Comparison of ENCODE assay signal across 13 cellular contexts in genomic region chr1:40742363-40743061, GRCh38. TPM values are rescaled to one million over a fixed set of nuclear protein-coding genes. Genes with fewer than 3 reads are reported as not detected.
DNase-seq lines count a peak whose midpoint lies in the region; ATAC-seq and TF ChIP-seq lines count a peak whose summit lies in the region.
"Had no signal": no experiment of that assay in that cellular context is flagged by ENCODE, and none has a peak within 500 bp of the region (broad histone marks: within the 10 kb centered on the region; RNA-seq: fewer than 3 reads in every experiment).

No MANE protein-coding gene starts in this region.

- H3K9me3 Mint-ChIP-seq in activated T-cell treated with anti-CD3 and anti-CD28 coated beads, Interleukin-2, amount 50 U/mL, for 4 hours, result no peaks in the 10 kb centered on the region
- H3K9me3 Mint-ChIP-seq: neural crest cell had no signal

- peak overlapping the region in 2 of 3 donors; percentile 33 to 94 for H3K27ac ChIP-seq in right lobe of liver
- H3K27ac ChIP-seq: foreskin keratinocyte had no signal

- H3K4me3 ChIP-seq in right lobe of liver, result no peak overlapping the region

- ATAC-seq in activated T-cell treated with anti-CD3 and anti-CD28 coated beads, Interleukin-2, amount 50 U/mL, for 4 hours, result peak; percentile 73
- ATAC-seq in right lobe of liver (no peak), HG03571 (IDR thresholded peaks at IDR 0.05; ENCODE audit: unreplicated experiment) (no peak), GM21515 (IDR thresholded peaks at IDR 0.05; ENCODE audit: unreplicated experiment) (no peak)
- ATAC-seq: foreskin keratinocyte had no signal

- H3K4me1 Mint-ChIP-seq in activated T-cell treated with anti-CD3 and anti-CD28 coated beads, Interleukin-2, amount 50 U/mL, for 4 hours (ENCODE audit: low read depth), result peaks cover 46% of the 10 kb centered on the region

- peak; percentile 51 for DNase-seq in NOMO-1 treated with DMSO at 0.1 percent for 48 hours (lab: John Stamatoyannopoulos, UW; ENCODE audit: unreplicated experiment)
- DNase-seq in NOMO-1 treated with dmso at 0.1 percent for 144 hours (lab: John Stamatoyannopoulos, UW; ENCODE audit: unreplicated experiment), result no peak
- DNase-seq in GM03348 (ENCODE audit: low spot score), result peak; percentile 9
- no peak for DNase-seq in activated T-cell treated with anti-CD3 and anti-CD28 coated beads, Interleukin-2, amount 50 U/mL, for 4 hours
- no peak for DNase-seq in right lobe of liver
- no peak for DNase-seq in NCI-H748 (lab: John Stamatoyannopoulos, UW; ENCODE audit: unreplicated experiment)
- DNase-seq: 8988T, COR-L47, foreskin keratinocyte, NCI-H1694 had no signal

- intact Hi-C loops in right lobe of liver (cut with DNase I), result no loop called here

- TF ChIP-seq CTCF in right lobe of liver (IDR thresholded peaks at IDR 0.05), result no peak

- no peaks in the 10 kb centered on the region for H3K27me3 ChIP-seq in right lobe of liver
- H3K27me3 ChIP-seq: foreskin keratinocyte had no signal

- H3K4me1 ChIP-seq in right lobe of liver, result peaks cover 0 to 69% (median 22%) of the 10 kb centered on the region in 4 donors
- H3K4me1 ChIP-seq: foreskin keratinocyte had no signal

- no peaks in the 10 kb centered on the region for H3K27me3 Mint-ChIP-seq in activated T-cell treated with anti-CD3 and anti-CD28 coated beads, Interleukin-2, amount 50 U/mL, for 4 hours (ENCODE audit: low read depth)

- peaks cover 53% of the 10 kb centered on the region for H3K36me3 Mint-ChIP-seq in activated T-cell treated with anti-CD3 and anti-CD28 coated beads, Interleukin-2, amount 50 U/mL, for 4 hours (ENCODE audit: insufficient read depth)

- peaks cover 0 to 14% (median 0%) of the 10 kb centered on the region in 4 donors for H3K36me3 ChIP-seq in right lobe of liver

- TF ChIP-seq POLR2A in right lobe of liver (IDR thresholded peaks at IDR 0.05), result no peak

- 64% methylated on average over 2 of the region's 3 CpGs for WGBS in right lobe of liver (ENCODE audit: insufficient coverage, low coverage, low lambda C conversion rate, missing lambda C conversion rate)

- no peaks in the 10 kb centered on the region for H3K9me3 ChIP-seq in right lobe of liver

- no peak overlapping the region for H3K4me3 Mint-ChIP-seq in activated T-cell treated with anti-CD3 and anti-CD28 coated beads, Interleukin-2, amount 50 U/mL, for 4 hours
- H3K4me3 Mint-ChIP-seq: neural crest cell had no signal

RNA-seq across cellular contexts. Expression of gene KCNQ4, which starts 41.1 kb away (rescaled TPM):
- total RNA-seq in activated T-cell treated with anti-CD3 and anti-CD28 coated beads, Interleukin-2, amount 50 U/mL, for 4 hours, result under 1 TPM; 0.24 to 0.56 (median 0.24) TPM
- under 1 TPM; 0.12 to 0.23 (median 0.15) TPM for total RNA-seq in right lobe of liver
- total RNA-seq: foreskin keratinocyte had no signal

RNA-seq across cellular contexts. Expression of gene NFYC, which starts 51.0 kb away (rescaled TPM):
- total RNA-seq in activated T-cell treated with anti-CD3 and anti-CD28 coated beads, Interleukin-2, amount 50 U/mL, for 4 hours, result 10 to 100 TPM; 59.8 to 72.8 (median 67.0) TPM
- total RNA-seq in right lobe of liver, result 10 to 100 TPM; 21.9 to 36.1 (median 28.1) TPM

Comparison
In these comparisons a context has a peak if more than half of its experiments do, and no peak if none do; other contexts are left out.
1. DNase-seq: peak in NOMO-1 treated with DMSO at 0.1 percent for 48 hours (single experiment) and GM03348 (single experiment); none in NOMO-1 treated with dmso at 0.1 percent for 144 hours (single experiment), activated T-cell treated with anti-CD3 and anti-CD28 coated beads, Interleukin-2, amount 50 U/mL, for 4 hours (single experiment), right lobe of liver (0 of 3) and NCI-H748 (single experiment).
2. ATAC-seq: peak in activated T-cell treated with anti-CD3 and anti-CD28 coated beads, Interleukin-2, amount 50 U/mL, for 4 hours (2 of 2); none in right lobe of liver (0 of 4), HG03571 (single experiment) and GM21515 (single experiment).